Comparison of ENCODE assay signal across 12 cellular contexts in genomic region chr2:10404324-10405143, GRCh38. TPM values are rescaled to one million over a fixed set of nuclear protein-coding genes. Genes with fewer than 3 reads are reported as not detected.
DNase-seq lines count a peak whose midpoint lies in the region; ATAC-seq and TF ChIP-seq lines count a peak whose summit lies in the region.
"Had no signal": no experiment of that assay in that cellular context is flagged by ENCODE, and none has a peak within 500 bp of the region (broad histone marks: within the 10 kb centered on the region; RNA-seq: fewer than 3 reads in every experiment).

No MANE protein-coding gene starts in this region.

- H3K4me3 ChIP-seq in prostate gland: no peak overlapping the region

- peaks cover 2% of the 10 kb centered on the region for H3K4me1 ChIP-seq in prostate gland (replicated peaks)

- no peaks in the 10 kb centered on the region for H3K36me3 ChIP-seq in prostate gland

- DNase-seq in fibroblast of peridontal ligament (ENCODE audit: extremely low read depth): peak; percentile 43
- DNase-seq in prostate gland (ENCODE audit: low spot score): peak; percentile 46
- no peak for DNase-seq in SHP77 (lab: John Stamatoyannopoulos, UW)
- no peak for DNase-seq in activated CD4-positive, alpha-beta T cell treated with anti-CD3 and anti-CD28 coated beads for 4 hours
- DNase-seq: immature natural killer cell; NCI-H2029 treated with DMSO at 0.1 percent for 48 hours; SHP77 treated with DMSO at 0.1 percent for 48 hours; stimulated activated naive CD4-positive, alpha-beta T cell had no signal

- TF ChIP-seq POLR2A in prostate gland (IDR thresholded peaks at IDR 0.05): no peak

- no peaks in the 10 kb centered on the region for H3K27me3 ChIP-seq in prostate gland (replicated peaks; ENCODE audit: insufficient read depth)

- ATAC-seq in SK-N-SH treated with all-trans-retinoic acid at 6 μM for 48 hours: peak; percentile 7
- no peak for ATAC-seq in HG03108 (IDR thresholded peaks at IDR 0.05; ENCODE audit: unreplicated experiment)
- no peak for ATAC-seq in GM21723 (IDR thresholded peaks at IDR 0.05; ENCODE audit: unreplicated experiment)

- 49% methylated on average over 20 of the region's 20 CpGs for WGBS in prostate gland

- H3K27ac ChIP-seq in C4-2B (peak overlapping the region; percentile 31), prostate gland (peak overlapping the region; percentile 45 to 63)

- TF ChIP-seq CTCF in C4-2B (conservative IDR thresholded peaks at IDR 0.05): no peak
- no peak for TF ChIP-seq CTCF in prostate gland (IDR thresholded peaks at IDR 0.05)

- intact Hi-C loops in prostate gland (cut with DNase I): loop anchor here (5.0 kb wide), 4 partner anchors 62 to 282 kb away; partner anchors contain the start of genes HPCAL1 and RRM2

- no peaks in the 10 kb centered on the region for H3K9me3 ChIP-seq in prostate gland

TF ChIP-seq in SK-N-SH treated with all-trans-retinoic acid at 6 μM for 48 hours, 23 proteins besides CTCF, POLR2A, EP300 and RAD21:
- TF ChIP-seq SNAI2 (CRISPR knock-in tag; IDR thresholded peaks at IDR 0.05) (no peak), GLIS3 (CRISPR knock-in tag; IDR thresholded peaks at IDR 0.05) (no peak), CSDC2 (CRISPR knock-in tag; IDR thresholded peaks at IDR 0.05) (no peak), ZFP3 (CRISPR knock-in tag; IDR thresholded peaks at IDR 0.05) (peak; percentile 94)
- TF ChIP-seq, protein P1, sequence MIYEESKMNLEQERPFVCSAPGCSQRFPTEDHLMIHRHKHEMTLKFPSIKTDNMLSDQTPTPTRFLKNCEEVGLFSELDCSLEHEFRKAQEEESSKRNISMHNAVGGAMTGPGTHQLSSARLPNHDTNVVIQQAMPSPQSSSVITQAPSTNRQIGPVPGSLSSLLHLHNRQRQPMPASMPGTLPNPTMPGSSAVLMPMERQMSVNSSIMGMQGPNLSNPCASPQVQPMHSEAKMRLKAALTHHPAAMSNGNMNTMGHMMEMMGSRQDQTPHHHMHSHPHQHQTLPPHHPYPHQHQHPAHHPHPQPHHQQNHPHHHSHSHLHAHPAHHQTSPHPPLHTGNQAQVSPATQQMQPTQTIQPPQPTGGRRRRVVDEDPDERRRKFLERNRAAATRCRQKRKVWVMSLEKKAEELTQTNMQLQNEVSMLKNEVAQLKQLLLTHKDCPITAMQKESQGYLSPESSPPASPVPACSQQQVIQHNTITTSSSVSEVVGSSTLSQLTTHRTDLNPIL (CRISPR knock-in tag; IDR thresholded peaks at IDR 0.05; ENCODE audit: low read depth): no peak

RNA-seq across cellular contexts. Expression of gene ODC1, which starts 43.6 kb away (rescaled TPM):
- 100 to 1,000 TPM; 147 to 261 TPM for total RNA-seq in prostate gland

Comparison
In these comparisons a context has a peak if more than half of its experiments do, and no peak if none do; other contexts are left out.
1. DNase-seq: peak in fibroblast of peridontal ligament (single experiment) and prostate gland (single experiment); none in SHP77 (0 of 2) and activated CD4-positive, alpha-beta T cell treated with anti-CD3 and anti-CD28 coated beads for 4 hours (0 of 2).